ENCODE assay signal across 23 cellular contexts in the genomic region with DNA sequence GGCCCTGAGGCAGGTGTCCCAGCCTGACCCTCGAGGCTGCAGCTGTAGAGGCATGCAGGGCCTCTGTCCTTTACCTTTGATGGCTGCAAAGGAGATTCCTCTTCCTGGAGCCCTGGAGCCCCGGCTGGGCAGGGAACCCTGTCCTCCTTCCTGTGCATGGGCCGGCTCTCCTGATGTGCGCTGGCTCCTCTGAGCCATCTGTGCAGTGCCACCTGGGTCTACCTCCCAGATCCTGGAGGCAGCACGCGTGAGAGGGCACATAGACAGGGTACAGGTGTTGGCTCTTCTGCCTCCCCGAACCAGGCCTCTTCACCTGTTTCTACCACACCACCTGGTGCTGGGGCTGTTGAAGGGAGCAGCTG.
DNase-seq lines count a peak whose midpoint lies in the region; ATAC-seq, FAIRE-seq and TF ChIP-seq lines count a peak whose summit lies in the region.
"Had no signal": no experiment of that assay in that cellular context is flagged by ENCODE, and none has a peak within 500 bp of the region (broad histone marks: within the 10 kb centered on the region; RNA-seq: fewer than 3 reads in every experiment).

No MANE protein-coding gene starts in this region.

- peaks cover 18% of the 10 kb centered on the region for H3K36me3 Mint-ChIP-seq in astrocyte (ENCODE audit: low read depth, unreplicated experiment)
- peaks cover 13 to 32% of the 10 kb centered on the region in 2 donors for H3K36me3 Mint-ChIP-seq in stimulated activated naive B cell treated with anti-CD40 and anti-IgM and Interleukin-4, amounts not matched to agents 10 μg/mL and 1 μg/mL and 100 μg/mL, for 72 hours
- H3K36me3 Mint-ChIP-seq: activated naive CD8-positive, alpha-beta T cell treated with anti-CD3 and anti-CD28 coated beads, Interleukin-2, amount 10 ng/mL, durations not matched to agents 7 days and 5 days had no signal

- H3K27ac Mint-ChIP-seq in astrocyte (ENCODE audit: unreplicated experiment), result no peak overlapping the region
- H3K27ac Mint-ChIP-seq in stimulated activated naive B cell treated with anti-CD40 and anti-IgM and Interleukin-4, amounts not matched to agents 10 μg/mL and 1 μg/mL and 100 μg/mL, for 72 hours, result no peak overlapping the region
- H3K27ac Mint-ChIP-seq: activated naive CD8-positive, alpha-beta T cell treated with anti-CD3 and anti-CD28 coated beads, Interleukin-2, amount 10 ng/mL, durations not matched to agents 7 days and 5 days; activated T-helper 1 cell treated with anti-CD3 and anti-CD28 coated beads, Interleukin-12 subunit alpha, Interleukin-12 subunit beta, Interleukin-2, Interleukin-4 antibody, amounts not matched to agents 30 ng/mL and 10 ng/mL and 1 ng/mL, durations not matched to agents 14 hours and 24 hours and 36 hours; dendritic cell treated with granulocyte-macrophage colony-stimulating factor and Interleukin-4, amounts not matched to agents 40 ng/mL and 50 ng/mL, for 4 days; T-helper 2 cell treated with Interferon-gamma antibody and Interleukin-4, amounts not matched to agents 5 μg/mL and 100 μg/mL, for 36 hours had no signal

- TF ChIP-seq CTCF in astrocyte (IDR thresholded peaks at IDR 0.05; ENCODE audit: insufficient read depth, low read depth, low read length), result no peak
- TF ChIP-seq CTCF in GM20000 (IDR thresholded peaks at IDR 0.05; ENCODE audit: extremely low read depth, missing control alignments), result no peak

- H2AFZ ChIP-seq in astrocyte (ENCODE audit: low read depth, low read length), result no peak overlapping the region

- H2BK5ac ChIP-seq in mesendoderm (ENCODE audit: low read length), result no peak overlapping the region

- H3K4ac ChIP-seq in mesendoderm (ENCODE audit: low read depth, low read length), result no peak overlapping the region

- no peak for ATAC-seq in stimulated activated naive B cell treated with anti-CD40 and anti-IgM and Interleukin-4, amounts not matched to agents 10 μg/mL and 1 μg/mL and 100 μg/mL, for 72 hours (replicated peaks)
- ATAC-seq: left cardiac atrium had no signal

- WGBS in mesendoderm (ENCODE audit: extremely low coverage, insufficient coverage, low lambda C conversion rate), result no CpG with 5 or more reads among the region's 7 CpGs

- H3K36me3 ChIP-seq in BLaER1 (no peaks in the 10 kb centered on the region), astrocyte (ENCODE audit: insufficient read depth, low read length) (no peaks in the 10 kb centered on the region), mesendoderm (ENCODE audit: control insufficient read depth, insufficient read depth, low read length) (no peaks in the 10 kb centered on the region)
- H3K36me3 ChIP-seq: SJSA1 had no signal

- H3K79me1 ChIP-seq in mesendoderm (ENCODE audit: low read length), result no peaks in the 10 kb centered on the region

- H3K79me2 ChIP-seq in astrocyte (ENCODE audit: insufficient read depth, low read length) (no peaks in the 10 kb centered on the region), mesendoderm (ENCODE audit: control insufficient read depth, insufficient read depth, low read length) (no peaks in the 10 kb centered on the region)

- no peak overlapping the region for H3K4me3 Mint-ChIP-seq in astrocyte (ENCODE audit: unreplicated experiment)
- H3K4me3 Mint-ChIP-seq in stimulated activated naive B cell treated with anti-CD40 and anti-IgM and Interleukin-4, amounts not matched to agents 10 μg/mL and 1 μg/mL and 100 μg/mL, for 72 hours, result no peak overlapping the region
- H3K4me3 Mint-ChIP-seq: activated naive CD8-positive, alpha-beta T cell treated with anti-CD3 and anti-CD28 coated beads, Interleukin-2, amount 10 ng/mL, durations not matched to agents 7 days and 5 days; activated T-helper 1 cell treated with anti-CD3 and anti-CD28 coated beads, Interleukin-12 subunit alpha, Interleukin-12 subunit beta, Interleukin-2, Interleukin-4 antibody, amounts not matched to agents 30 ng/mL and 10 ng/mL and 1 ng/mL, durations not matched to agents 14 hours and 24 hours and 36 hours; dendritic cell treated with granulocyte-macrophage colony-stimulating factor and Interleukin-4, amounts not matched to agents 40 ng/mL and 50 ng/mL, for 4 days; T-helper 2 cell treated with Interferon-gamma antibody and Interleukin-4, amounts not matched to agents 5 μg/mL and 100 μg/mL, for 36 hours had no signal

- H3K4me2 ChIP-seq in BLaER1 (peak overlapping the region; percentile 50), astrocyte (ENCODE audit: low read length) (peak overlapping the region; percentile 8), mesendoderm (ENCODE audit: low read length) (no peak overlapping the region)

- H3K9me3 ChIP-seq in BLaER1, result no peaks in the 10 kb centered on the region
- H3K9me3 ChIP-seq in astrocyte (ENCODE audit: insufficient read depth, low read depth, low read length), result no peaks in the 10 kb centered on the region
- H3K9me3 ChIP-seq: SJSA1, testis had no signal

- no peaks in the 10 kb centered on the region for H3K27me3 ChIP-seq in BLaER1
- no peaks in the 10 kb centered on the region for H3K27me3 ChIP-seq in astrocyte (ENCODE audit: insufficient read depth, low read length)
- H3K27me3 ChIP-seq in mesendoderm (ENCODE audit: insufficient read depth, low read length, poor library complexity), result no peaks in the 10 kb centered on the region
- H3K27me3 ChIP-seq: SJSA1, testis had no signal

- H3K9ac ChIP-seq in BLaER1 (no peak overlapping the region), astrocyte (ENCODE audit: low read length) (no peak overlapping the region), mesendoderm (ENCODE audit: low read length) (no peak overlapping the region)

- DNase-seq in NCI-H1105 treated with DMSO at 0.1 percent for 48 hours (lab: John Stamatoyannopoulos, UW) (peak; percentile 81), NCI-H2171 treated with DMSO at 0.1 percent for 48 hours (lab: John Stamatoyannopoulos, UW) (peak; percentile 100), astrocyte (ENCODE audit: low read depth) (no peak), NCI-H1694 (lab: John Stamatoyannopoulos, UW) (no peak), mesendoderm (no peak), GM20000 (ENCODE audit: low spot score) (no peak)
- no peak for DNase-seq in stimulated activated naive B cell treated with anti-CD40 and anti-IgM and Interleukin-4, amounts not matched to agents 10 μg/mL and 1 μg/mL and 100 μg/mL, for 72 hours
- DNase-seq: activated CD4-positive, CD25-positive, alpha-beta regulatory T cell; activated naive CD8-positive, alpha-beta T cell treated with anti-CD3 and anti-CD28 coated beads, Interleukin-2, amount 10 ng/mL, durations not matched to agents 7 days and 5 days; left cardiac atrium; NCI-H226; OCI-M1; stimulated activated CD4-positive, alpha-beta T cell treated with anti-CD3 and anti-CD28 coated beads, Interleukin-12 subunit alpha, Interleukin-12 subunit beta, amount 100 ng/mL, for 4 hours; testis had no signal

- H2BK120ac ChIP-seq in mesendoderm (ENCODE audit: low read depth, low read length), result no peak overlapping the region

- H3K23ac ChIP-seq in mesendoderm (ENCODE audit: low read length), result no peak overlapping the region

- no peaks in the 10 kb centered on the region for H3K9me3 Mint-ChIP-seq in astrocyte (ENCODE audit: unreplicated experiment)
- H3K9me3 Mint-ChIP-seq in stimulated activated naive B cell treated with anti-CD40 and anti-IgM and Interleukin-4, amounts not matched to agents 10 μg/mL and 1 μg/mL and 100 μg/mL, for 72 hours, result no peaks in the 10 kb centered on the region
- H3K9me3 Mint-ChIP-seq: activated naive CD8-positive, alpha-beta T cell treated with anti-CD3 and anti-CD28 coated beads, Interleukin-2, amount 10 ng/mL, durations not matched to agents 7 days and 5 days; activated T-helper 1 cell treated with anti-CD3 and anti-CD28 coated beads, Interleukin-12 subunit alpha, Interleukin-12 subunit beta, Interleukin-2, Interleukin-4 antibody, amounts not matched to agents 30 ng/mL and 10 ng/mL and 1 ng/mL, durations not matched to agents 14 hours and 24 hours and 36 hours; dendritic cell treated with granulocyte-macrophage colony-stimulating factor and Interleukin-4, amounts not matched to agents 40 ng/mL and 50 ng/mL, for 4 days; T-helper 2 cell treated with Interferon-gamma antibody and Interleukin-4, amounts not matched to agents 5 μg/mL and 100 μg/mL, for 36 hours had no signal

- H4K20me1 ChIP-seq in BLaER1 (no peaks in the 10 kb centered on the region), astrocyte (ENCODE audit: insufficient read depth, low read length) (no peaks in the 10 kb centered on the region)

- H3K56ac ChIP-seq in mesendoderm (ENCODE audit: low read length), result no peak overlapping the region

- H3K4me3 ChIP-seq in BLaER1 (no peak overlapping the region), astrocyte (ENCODE audit: insufficient read depth, low read depth, low read length) (no peak overlapping the region), mesendoderm (ENCODE audit: low read length) (no peak overlapping the region)
- H3K4me3 ChIP-seq: SJSA1, testis had no signal

- H2BK15ac ChIP-seq in mesendoderm (replicated peaks; ENCODE audit: low read depth), result no peak overlapping the region

- H2AK5ac ChIP-seq in mesendoderm (ENCODE audit: low read length), result no peak overlapping the region

- no peak overlapping the region for H4K5ac ChIP-seq in mesendoderm (ENCODE audit: low read length)

- H3K4me1 ChIP-seq in BLaER1 (peaks cover 24% of the 10 kb centered on the region), astrocyte (ENCODE audit: insufficient read depth, low read length) (peaks cover 24% of the 10 kb centered on the region), mesendoderm (ENCODE audit: control insufficient read depth, low read depth, low read length) (peaks cover 5% of the 10 kb centered on the region)
- H3K4me1 ChIP-seq: testis had no signal

- no peak overlapping the region for H3K18ac ChIP-seq in mesendoderm (ENCODE audit: low read length)

- H3K27me3 Mint-ChIP-seq in astrocyte (ENCODE audit: low read depth, unreplicated experiment), result no peaks in the 10 kb centered on the region
- no peaks in the 10 kb centered on the region for H3K27me3 Mint-ChIP-seq in stimulated activated naive B cell treated with anti-CD40 and anti-IgM and Interleukin-4, amounts not matched to agents 10 μg/mL and 1 μg/mL and 100 μg/mL, for 72 hours
- H3K27me3 Mint-ChIP-seq: activated naive CD8-positive, alpha-beta T cell treated with anti-CD3 and anti-CD28 coated beads, Interleukin-2, amount 10 ng/mL, durations not matched to agents 7 days and 5 days; dendritic cell treated with granulocyte-macrophage colony-stimulating factor and Interleukin-4, amounts not matched to agents 40 ng/mL and 50 ng/mL, for 4 days had no signal

- H3K4me1 Mint-ChIP-seq in astrocyte (ENCODE audit: low read depth, unreplicated experiment), result peaks cover 12% of the 10 kb centered on the region
- peaks cover 0 to 4% of the 10 kb centered on the region in 2 donors for H3K4me1 Mint-ChIP-seq in stimulated activated naive B cell treated with anti-CD40 and anti-IgM and Interleukin-4, amounts not matched to agents 10 μg/mL and 1 μg/mL and 100 μg/mL, for 72 hours

- no peak for FAIRE-seq in astrocyte (lab: Jason Lieb, UNC)
- FAIRE-seq: frontal cortex, GM18507 had no signal

- H3K27ac ChIP-seq in BLaER1 (no peak overlapping the region), astrocyte (ENCODE audit: low read depth, low read length) (no peak overlapping the region), mesendoderm (ENCODE audit: low read depth, low read length) (no peak overlapping the region)
- H3K27ac ChIP-seq: C4-2B, epithelial cell of prostate, SJSA1, testis had no signal

- no peak overlapping the region for H4K8ac ChIP-seq in mesendoderm (ENCODE audit: low read depth, low read length)

Comparison
In these comparisons a context has a peak if more than half of its experiments do, and no peak if none do; other contexts are left out.
1. DNase-seq: peak in NCI-H1105 treated with DMSO at 0.1 percent for 48 hours (single experiment) and NCI-H2171 treated with DMSO at 0.1 percent for 48 hours (single experiment); none in astrocyte (single experiment), stimulated activated naive B cell treated with anti-CD40 and anti-IgM and Interleukin-4, amounts not matched to agents 10 μg/mL and 1 μg/mL and 100 μg/mL, for 72 hours (single experiment), NCI-H1694 (single experiment), mesendoderm (single experiment) and GM20000 (single experiment).